In the genomic region with DNA sequence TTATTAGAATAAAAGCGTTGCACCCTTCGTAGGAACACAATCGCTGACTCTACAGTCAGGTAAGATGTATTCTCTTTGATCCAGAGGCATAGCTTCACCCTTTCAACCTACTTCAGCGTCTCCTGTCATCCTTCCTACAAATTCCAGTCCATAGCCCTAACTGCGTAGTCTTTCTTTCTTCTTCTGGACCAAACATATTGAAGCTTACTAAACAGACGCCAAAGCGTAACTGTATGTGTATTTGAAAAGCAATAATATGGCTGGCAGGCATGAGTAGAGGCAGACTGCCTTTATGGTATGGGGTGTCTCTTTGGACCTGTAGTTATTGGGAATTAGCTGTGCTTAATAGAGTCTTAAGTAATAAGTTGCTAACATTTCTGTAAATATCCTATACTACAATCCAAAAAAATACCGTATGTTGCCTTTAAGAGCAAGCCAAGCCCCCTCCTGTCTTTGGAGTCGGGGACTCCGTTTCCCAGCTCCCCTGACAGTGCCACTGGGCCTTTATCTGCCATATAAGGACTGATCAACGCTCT, we compare ENCODE assay signal across 7 cellular contexts. TPM values are rescaled to one million over a fixed set of nuclear protein-coding genes. Genes with fewer than 3 reads are reported as not detected.
DNase-seq lines count a peak whose midpoint lies in the region; ATAC-seq and TF ChIP-seq lines count a peak whose summit lies in the region.

No MANE protein-coding gene starts in this region.

- H3K4me1 ChIP-seq in iPS-18a (ENCODE audit: control insufficient read depth, low read depth, low read length) = peaks cover 4% of the 10 kb centered on the region
- no peaks in the 10 kb centered on the region for H3K4me1 ChIP-seq in stomach smooth muscle (ENCODE audit: control insufficient read depth, insufficient read depth, low read length)

- H3K9ac ChIP-seq in iPS-18a (ENCODE audit: low read length) (peak overlapping the region; percentile 33), stomach smooth muscle (ENCODE audit: low read length in 2 of 2) (peak overlapping the region; percentile 98 to 99)

- DNase-seq in HFFc6 (no peak), NOMO-1 treated with dmso at 0.1 percent for 144 hours (lab: John Stamatoyannopoulos, UW; ENCODE audit: unreplicated experiment) (no peak), T-helper 9 cell (no peak)
- no peak for DNase-seq in activated CD4-positive, alpha-beta memory T cell treated with anti-CD3 and anti-CD28 coated beads, Interleukin-2, amount 10 ng/mL, durations not matched to agents 7 days and 5 days

- H3K9me3 Mint-ChIP-seq in HFFc6 = no peaks in the 10 kb centered on the region
- peaks cover 38% of the 10 kb centered on the region for H3K9me3 Mint-ChIP-seq in activated CD4-positive, alpha-beta memory T cell treated with anti-CD3 and anti-CD28 coated beads, Interleukin-2, amount 10 ng/mL, durations not matched to agents 7 days and 5 days

- TF ChIP-seq CTCF in HFFc6 (IDR thresholded peaks at IDR 0.05) = no peak

- H3K27me3 ChIP-seq in iPS-18a (ENCODE audit: control insufficient read depth, insufficient read depth, low read length) (peaks cover 8% of the 10 kb centered on the region), stomach smooth muscle (ENCODE audit: control insufficient read depth in 1 of 2, insufficient read depth in 2 of 2, low read length in 2 of 2) (no peaks in the 10 kb centered on the region)

- H3K4me3 Mint-ChIP-seq in HFFc6 = peak overlapping the region; percentile 97
- peak overlapping the region; percentile 98 for H3K4me3 Mint-ChIP-seq in activated CD4-positive, alpha-beta memory T cell treated with anti-CD3 and anti-CD28 coated beads, Interleukin-2, amount 10 ng/mL, durations not matched to agents 7 days and 5 days

- H3K27ac ChIP-seq in iPS-18a (ENCODE audit: low read length) = peak overlapping the region; percentile 89
- peak overlapping the region; percentile 92 for H3K27ac ChIP-seq in stomach smooth muscle (ENCODE audit: low read length)

- CTCF ChIA-PET in activated CD4-positive, alpha-beta memory T cell treated with anti-CD3 and anti-CD28 coated beads, Interleukin-2, amount 10 ng/mL, durations not matched to agents 7 days and 5 days (lab: Charles Lee) = interaction anchor here (1.5 to 1.7 kb wide), 2 partner anchors 22 to 38 kb away, joined by 3 to 5 read pairs; a partner anchor contains a TSS

- H3K4me3 ChIP-seq in iPS-18a (ENCODE audit: low read length) (peak overlapping the region; percentile 88), stomach smooth muscle (ENCODE audit: low read length in 2 of 2) (peak overlapping the region; percentile 95 to 97)

- H3K9me3 ChIP-seq in iPS-18a (ENCODE audit: control insufficient read depth, low read depth, low read length) (no peaks in the 10 kb centered on the region), stomach smooth muscle (ENCODE audit: control insufficient read depth in 2 of 2, low read length in 2 of 2) (no peaks in the 10 kb centered on the region)

- no peak for ATAC-seq in GM18873 (IDR thresholded peaks at IDR 0.05; ENCODE audit: low FRiP score, unreplicated experiment)

- POLR2A ChIA-PET in activated CD4-positive, alpha-beta memory T cell treated with anti-CD3 and anti-CD28 coated beads, Interleukin-2, amount 10 ng/mL, durations not matched to agents 7 days and 5 days (lab: Charles Lee) = interaction anchor here (0.8 to 2.0 kb wide), 12 partner anchors 9 to 794 kb away, joined by 3 to 12 read pairs (median 4); a partner anchor contains a TSS

- H3K27me3 Mint-ChIP-seq in HFFc6 (ENCODE audit: insufficient read depth) = no peaks in the 10 kb centered on the region
- H3K27me3 Mint-ChIP-seq in activated CD4-positive, alpha-beta memory T cell treated with anti-CD3 and anti-CD28 coated beads, Interleukin-2, amount 10 ng/mL, durations not matched to agents 7 days and 5 days = no peaks in the 10 kb centered on the region

- H3K36me3 ChIP-seq in iPS-18a (ENCODE audit: control insufficient read depth, low read depth, low read length) (no peaks in the 10 kb centered on the region), stomach smooth muscle (ENCODE audit: control insufficient read depth in 2 of 2, insufficient read depth in 2 of 2, low read length in 2 of 2) (peaks cover 4 to 5% of the 10 kb centered on the region in 2 donors)

- H3K27ac Mint-ChIP-seq in HFFc6 = peak overlapping the region; percentile 89
- H3K27ac Mint-ChIP-seq in activated CD4-positive, alpha-beta memory T cell treated with anti-CD3 and anti-CD28 coated beads, Interleukin-2, amount 10 ng/mL, durations not matched to agents 7 days and 5 days = peak overlapping the region; percentile 87

- peaks cover 26% of the 10 kb centered on the region for H3K4me1 Mint-ChIP-seq in HFFc6 (ENCODE audit: low read depth)
- peaks cover 39% of the 10 kb centered on the region for H3K4me1 Mint-ChIP-seq in activated CD4-positive, alpha-beta memory T cell treated with anti-CD3 and anti-CD28 coated beads, Interleukin-2, amount 10 ng/mL, durations not matched to agents 7 days and 5 days

- peaks cover 27% of the 10 kb centered on the region for H3K36me3 Mint-ChIP-seq in HFFc6 (ENCODE audit: low read depth)
- H3K36me3 Mint-ChIP-seq in activated CD4-positive, alpha-beta memory T cell treated with anti-CD3 and anti-CD28 coated beads, Interleukin-2, amount 10 ng/mL, durations not matched to agents 7 days and 5 days (ENCODE audit: low read depth) = peaks cover 51% of the 10 kb centered on the region

RNA-seq across cellular contexts. Expression of a gene that starts 0.4 kb away (rescaled TPM):
- total RNA-seq in HFFc6 (2021; fragmentation: NEBNext Ultra II Directional; extraction: Animal tissue kit (Norgen Biotek cat#: 25700)) = 10 to 100 TPM in 1 of 6 experiments, 1 to 10 TPM in 5; 8.0 to 10.4 (median 9.2) TPM
- total RNA-seq in activated CD4-positive, alpha-beta memory T cell treated with anti-CD3 and anti-CD28 coated beads, Interleukin-2, amount 10 ng/mL, durations not matched to agents 7 days and 5 days = 10 to 100 TPM; 26.9 to 32.6 TPM

RNA-seq across cellular contexts. Expression of a gene that starts 21.7 kb away (rescaled TPM):
- total RNA-seq in HFFc6 (2021; fragmentation: NEBNext Ultra II Directional; extraction: Animal tissue kit (Norgen Biotek cat#: 25700)) = 1 to 10 TPM; 6.4 to 8.1 (median 7.0) TPM
- total RNA-seq in activated CD4-positive, alpha-beta memory T cell treated with anti-CD3 and anti-CD28 coated beads, Interleukin-2, amount 10 ng/mL, durations not matched to agents 7 days and 5 days = 10 to 100 TPM in 1 of 2 experiments, 1 to 10 TPM in 1; 9.1 to 12.6 TPM

RNA-seq across cellular contexts. Expression of a gene that starts 25.9 kb away (rescaled TPM):
- 1 to 10 TPM; 7.3 to 8.5 (median 8.2) TPM for total RNA-seq in HFFc6 (2021; fragmentation: NEBNext Ultra II Directional; extraction: Animal tissue kit (Norgen Biotek cat#: 25700))
- total RNA-seq in activated CD4-positive, alpha-beta memory T cell treated with anti-CD3 and anti-CD28 coated beads, Interleukin-2, amount 10 ng/mL, durations not matched to agents 7 days and 5 days = 10 to 100 TPM; 10.5 to 10.9 TPM

RNA-seq across cellular contexts. Expression of a gene that starts 25.9 kb away (rescaled TPM):
- total RNA-seq in HFFc6 (2021; fragmentation: NEBNext Ultra II Directional; extraction: Animal tissue kit (Norgen Biotek cat#: 25700)) = 1 to 10 TPM; 1.5 to 2.9 (median 1.7) TPM
- 1 to 10 TPM; 3.8 to 4.8 TPM for total RNA-seq in activated CD4-positive, alpha-beta memory T cell treated with anti-CD3 and anti-CD28 coated beads, Interleukin-2, amount 10 ng/mL, durations not matched to agents 7 days and 5 days

RNA-seq across cellular contexts. Expression of a gene that starts 38.2 kb away (rescaled TPM):
- 1 to 10 TPM; 7.1 to 8.1 (median 7.7) TPM for total RNA-seq in HFFc6 (2021; fragmentation: NEBNext Ultra II Directional; extraction: Animal tissue kit (Norgen Biotek cat#: 25700))
- 1 to 10 TPM; 7.9 to 9.1 TPM for total RNA-seq in activated CD4-positive, alpha-beta memory T cell treated with anti-CD3 and anti-CD28 coated beads, Interleukin-2, amount 10 ng/mL, durations not matched to agents 7 days and 5 days
